13 cellular contexts compared by ENCODE assay signal in genomic region chr2:10538224-10538894, GRCh38.
DNase-seq lines count a peak whose midpoint lies in the region; ATAC-seq, FAIRE-seq and TF ChIP-seq lines count a peak whose summit lies in the region.
"Had no signal": no experiment of that assay in that cellular context is flagged by ENCODE, and none has a peak within 500 bp of the region (broad histone marks: within the 10 kb centered on the region; RNA-seq: fewer than 3 reads in every experiment).

No MANE protein-coding gene starts in this region.

- no peak for ATAC-seq in GM21526 (IDR thresholded peaks at IDR 0.05; ENCODE audit: low FRiP score, unreplicated experiment)
- no peak for ATAC-seq in GM19023 (IDR thresholded peaks at IDR 0.05; ENCODE audit: unreplicated experiment)
- ATAC-seq: left ventricle myocardium superior had no signal

- H3K4me1 ChIP-seq in kidney (ENCODE audit: control insufficient read depth in 1 of 2, insufficient read depth in 1 of 2, low read depth in 1 of 2, low read length in 2 of 2) (no peaks in the 10 kb centered on the region), colonic mucosa (no peaks in the 10 kb centered on the region)

- H3K36me3 ChIP-seq in kidney (ENCODE audit: control insufficient read depth in 1 of 2, insufficient read depth in 2 of 2, low read length in 2 of 2): no peaks in the 10 kb centered on the region
- H3K36me3 ChIP-seq in colonic mucosa: no peaks in the 10 kb centered on the region

- TF ChIP-seq CTCF in kidney (IDR thresholded peaks at IDR 0.05; ENCODE audit: borderline replicate concordance, extremely low read depth, insufficient read depth) (no peak), colonic mucosa (IDR thresholded peaks at IDR 0.05) (no peak)

- FAIRE-seq in kidney (lab: Jason Lieb, UNC): no peak

- H3K27me3 ChIP-seq in colonic mucosa: no peaks in the 10 kb centered on the region

- H3K36me3 Mint-ChIP-seq in activated T-helper 2 cell treated with anti-CD3 and anti-CD28 coated beads, Interferon-gamma antibody, Interleukin-2, Interleukin-4, amounts not matched to agents 10 μg/mL and 5 μg/mL and 100 μg/mL, durations not matched to agents 14 hours and 24 hours and 36 hours (ENCODE audit: low read depth): no peaks in the 10 kb centered on the region

- peaks cover 19% of the 10 kb centered on the region for H3K4me1 Mint-ChIP-seq in activated T-helper 2 cell treated with anti-CD3 and anti-CD28 coated beads, Interferon-gamma antibody, Interleukin-2, Interleukin-4, amounts not matched to agents 10 μg/mL and 5 μg/mL and 100 μg/mL, durations not matched to agents 14 hours and 24 hours and 36 hours (ENCODE audit: low read depth)

- no peaks in the 10 kb centered on the region for H3K9me3 ChIP-seq in kidney (ENCODE audit: control insufficient read depth in 1 of 2, low read length in 2 of 2)
- no peaks in the 10 kb centered on the region for H3K9me3 ChIP-seq in colonic mucosa

- H3K9ac ChIP-seq in kidney (ENCODE audit: low read length in 2 of 2) (no peak overlapping the region), colonic mucosa (ENCODE audit: low read depth in 2 of 2, low read length in 2 of 2) (no peak overlapping the region)

- DNase-seq in Daoy (ENCODE audit: low read depth): peak; percentile 69
- peak; percentile 78 for DNase-seq in HS-5 (ENCODE audit: low read depth)
- no peak for DNase-seq in activated T-helper 2 cell treated with anti-CD3 and anti-CD28 coated beads, Interferon-gamma antibody, Interleukin-2, Interleukin-4, amounts not matched to agents 10 μg/mL and 5 μg/mL and 100 μg/mL, durations not matched to agents 14 hours and 24 hours and 36 hours (ENCODE audit: low spot score)
- DNase-seq in kidney: peak; percentile 17
- no peak for DNase-seq in colonic mucosa
- DNase-seq: activated CD8-positive, alpha-beta memory T cell treated with anti-CD3 and anti-CD28 coated beads for 24 hours; DMS153; foreskin melanocyte; stimulated activated CD4-positive, alpha-beta T cell treated with anti-CD3 and anti-CD28 coated beads, Interleukin-2, amount 100 ng/mL, for 24 hours had no signal

- intact Hi-C loops in activated T-helper 2 cell treated with anti-CD3 and anti-CD28 coated beads, Interferon-gamma antibody, Interleukin-2, Interleukin-4, amounts not matched to agents 10 μg/mL and 5 μg/mL and 100 μg/mL, durations not matched to agents 14 hours and 24 hours and 36 hours (cut with micrococcal nuclease): loop anchor here (10.0 kb wide), 1 partner anchor 116 kb away; no protein-coding TSS in a partner anchor
- intact Hi-C loops in kidney (cut with DNase I) (no loop called here), colonic mucosa (cut with DNase I) (no loop called here)

- H3K27me3 Mint-ChIP-seq in activated T-helper 2 cell treated with anti-CD3 and anti-CD28 coated beads, Interferon-gamma antibody, Interleukin-2, Interleukin-4, amounts not matched to agents 10 μg/mL and 5 μg/mL and 100 μg/mL, durations not matched to agents 14 hours and 24 hours and 36 hours (ENCODE audit: low read depth): peaks cover 10% of the 10 kb centered on the region

- H3K27ac ChIP-seq in kidney (ENCODE audit: low read depth in 2 of 2, low read length in 2 of 2): no peak overlapping the region
- no peak overlapping the region for H3K27ac ChIP-seq in colonic mucosa
- H3K27ac ChIP-seq: SK-N-MC had no signal

- H3K4me3 ChIP-seq in kidney (ENCODE audit: low read length in 2 of 2) (no peak overlapping the region), colonic mucosa (no peak overlapping the region)
- H3K4me3 ChIP-seq: SK-N-MC had no signal

- peaks cover 3% of the 10 kb centered on the region for H3K9me3 Mint-ChIP-seq in activated T-helper 2 cell treated with anti-CD3 and anti-CD28 coated beads, Interferon-gamma antibody, Interleukin-2, Interleukin-4, amounts not matched to agents 10 μg/mL and 5 μg/mL and 100 μg/mL, durations not matched to agents 14 hours and 24 hours and 36 hours

- H3K4me3 Mint-ChIP-seq in activated T-helper 2 cell treated with anti-CD3 and anti-CD28 coated beads, Interferon-gamma antibody, Interleukin-2, Interleukin-4, amounts not matched to agents 10 μg/mL and 5 μg/mL and 100 μg/mL, durations not matched to agents 14 hours and 24 hours and 36 hours (ENCODE audit: low read depth): no peak overlapping the region

- peak overlapping the region; percentile 58 for H3K27ac Mint-ChIP-seq in activated T-helper 2 cell treated with anti-CD3 and anti-CD28 coated beads, Interferon-gamma antibody, Interleukin-2, Interleukin-4, amounts not matched to agents 10 μg/mL and 5 μg/mL and 100 μg/mL, durations not matched to agents 14 hours and 24 hours and 36 hours

Comparison
In these comparisons a context has a peak if more than half of its experiments do, and no peak if none do; other contexts are left out.
1. DNase-seq: peak in Daoy (single experiment), HS-5 (single experiment) and kidney (single experiment); none in activated T-helper 2 cell treated with anti-CD3 and anti-CD28 coated beads, Interferon-gamma antibody, Interleukin-2, Interleukin-4, amounts not matched to agents 10 μg/mL and 5 μg/mL and 100 μg/mL, durations not matched to agents 14 hours and 24 hours and 36 hours (single experiment) and colonic mucosa (single experiment).